8 cellular contexts compared by ENCODE assay signal in genomic region chr1:3543076-3544049, GRCh38.
DNase-seq lines count a peak whose midpoint lies in the region; ATAC-seq and TF ChIP-seq lines count a peak whose summit lies in the region.

No MANE protein-coding gene starts in this region.

- DNase-seq in H7 (peak; percentile 86), astrocyte of the spinal cord (ENCODE audit: low read depth, low spot score) (peak; percentile 89), iPS-NIHi11 (ENCODE audit: low spot score) (peak; percentile 76), smooth muscle cell (lab: John Stamatoyannopoulos, UW; ENCODE audit: unreplicated experiment) (peak; percentile 37), NCI-H2107 (lab: John Stamatoyannopoulos, UW) (no peak), NK-92 (lab: John Stamatoyannopoulos, UW; ENCODE audit: unreplicated experiment) (no peak), glutamatergic neuron (no peak)

- H3K9ac ChIP-seq in smooth muscle cell (ENCODE audit: low read depth), result peak overlapping the region; percentile 11

- TF ChIP-seq CTCF in astrocyte of the spinal cord (IDR thresholded peaks at IDR 0.05; ENCODE audit: low read depth, low read length), result no peak
- TF ChIP-seq CTCF in smooth muscle cell (IDR thresholded peaks at IDR 0.05; ENCODE audit: borderline replicate concordance, insufficient read depth, poor library complexity, severe bottlenecking), result no peak
- TF ChIP-seq CTCF in glutamatergic neuron (IDR thresholded peaks at IDR 0.05; ENCODE audit: partially characterized antibody, unreplicated experiment), result no peak

- 39% methylated on average over 51 of the region's 51 CpGs for WGBS in smooth muscle cell (ENCODE audit: low lambda C conversion rate)

- H3K36me3 ChIP-seq in H7 (replicated peaks; ENCODE audit: control insufficient read depth, insufficient read depth, low read length), result no peaks in the 10 kb centered on the region
- H3K36me3 ChIP-seq in smooth muscle cell (ENCODE audit: low read depth), result no peaks in the 10 kb centered on the region

- H3K27ac Mint-ChIP-seq in glutamatergic neuron (ENCODE audit: unreplicated experiment), result no peak overlapping the region

- no peak overlapping the region for H3K4me3 ChIP-seq in H7 (ENCODE audit: insufficient read depth, low read depth, low read length)
- no peak overlapping the region for H3K4me3 ChIP-seq in astrocyte of the spinal cord (ENCODE audit: low read depth, low read length)
- no peak overlapping the region for H3K4me3 ChIP-seq in smooth muscle cell

- ATAC-seq in HG02588 (IDR thresholded peaks at IDR 0.05; ENCODE audit: unreplicated experiment), result no peak

- H3K27ac ChIP-seq in smooth muscle cell (ENCODE audit: low read depth), result peak overlapping the region; percentile 71

- in situ Hi-C loops in astrocyte of the spinal cord (cut with HindIII; ENCODE audit: low sequenced_read_pairs), result loop anchor here (25.0 kb wide), 1 partner anchor 94 kb away; the partner anchor contains the start of gene TPRG1L

- peak overlapping the region; percentile 74 for H3K4me2 ChIP-seq in smooth muscle cell

- H3K36me3 Mint-ChIP-seq in glutamatergic neuron (ENCODE audit: unreplicated experiment), result no peaks in the 10 kb centered on the region

- H3K9me3 Mint-ChIP-seq in glutamatergic neuron (ENCODE audit: unreplicated experiment), result peaks cover 2% of the 10 kb centered on the region

- peaks cover 15% of the 10 kb centered on the region for H3K4me1 ChIP-seq in smooth muscle cell (ENCODE audit: low read depth)

- no peaks in the 10 kb centered on the region for H3F3A ChIP-seq in smooth muscle cell (ENCODE audit: low read depth)

- no peaks in the 10 kb centered on the region for H3K79me2 ChIP-seq in smooth muscle cell (ENCODE audit: low read depth)

- peaks cover 7% of the 10 kb centered on the region for H3K4me1 Mint-ChIP-seq in glutamatergic neuron (ENCODE audit: low read depth, unreplicated experiment)

- no peak overlapping the region for H3K4me3 Mint-ChIP-seq in glutamatergic neuron (ENCODE audit: unreplicated experiment)

- H3K27me3 ChIP-seq in H7 (ENCODE audit: control insufficient read depth, insufficient read depth, low read length), result no peaks in the 10 kb centered on the region
- H3K27me3 ChIP-seq in smooth muscle cell (ENCODE audit: low read depth), result no peaks in the 10 kb centered on the region

- H3K27me3 Mint-ChIP-seq in glutamatergic neuron (ENCODE audit: unreplicated experiment), result peaks cover 3% of the 10 kb centered on the region

- H3K9me3 ChIP-seq in smooth muscle cell (replicated peaks; ENCODE audit: low read depth), result no peaks in the 10 kb centered on the region

- peak overlapping the region; percentile 68 for H2AFZ ChIP-seq in smooth muscle cell (ENCODE audit: low read depth)

- no peaks in the 10 kb centered on the region for H4K20me1 ChIP-seq in smooth muscle cell (ENCODE audit: low read depth)

Comparison
In these comparisons a context has a peak if more than half of its experiments do, and no peak if none do; other contexts are left out.
1. DNase-seq: peak in H7 (single experiment), astrocyte of the spinal cord (single experiment), iPS-NIHi11 (single experiment) and smooth muscle cell (single experiment); none in NCI-H2107 (single experiment), NK-92 (single experiment) and glutamatergic neuron (single experiment).